ENCODE assay signal across 21 cellular contexts in genomic region chr12:17361224-17361623, GRCh38.
DNase-seq lines count a peak whose midpoint lies in the region; ATAC-seq, FAIRE-seq and TF ChIP-seq lines count a peak whose summit lies in the region.
"Had no signal": no experiment of that assay in that cellular context is flagged by ENCODE, and none has a peak within 500 bp of the region (broad histone marks: within the 10 kb centered on the region; RNA-seq: fewer than 3 reads in every experiment).

No MANE protein-coding gene starts in this region.

- H3K9me3 ChIP-seq in HepG2 (ENCODE audit: low read length) (peaks cover 24% of the 10 kb centered on the region), right lobe of liver (no peaks in the 10 kb centered on the region), OCI-LY3 (ENCODE audit: insufficient read depth, low read length) (no peaks in the 10 kb centered on the region)
- H3K9me3 ChIP-seq: BLaER1 had no signal

- WGBS in HepG2 (ENCODE audit: low lambda C conversion rate) = 17% methylated on average over 3 of the region's 3 CpGs
- 45% methylated on average over 3 of the region's 3 CpGs for WGBS in right lobe of liver (ENCODE audit: insufficient coverage, low coverage, low lambda C conversion rate, missing lambda C conversion rate)

- no peak overlapping the region for H3K27ac ChIP-seq in HepG2 (ENCODE audit: extremely low read length, insufficient read depth, low read length)
- no peak overlapping the region for H3K27ac ChIP-seq in right lobe of liver
- no peak overlapping the region for H3K27ac ChIP-seq in OCI-LY3 (ENCODE audit: low read length)
- H3K27ac ChIP-seq: 22Rv1, BLaER1, GM23248 had no signal

- no peak for DNase-seq in HepG2 (ENCODE audit: low spot score)
- DNase-seq in right lobe of liver = no peak
- peak; percentile 18 for DNase-seq in SK-MEL-5 (ENCODE audit: low read depth, low spot score)
- DNase-seq in GM03348 (ENCODE audit: low spot score) = no peak
- DNase-seq in NCI-H2107 (lab: John Stamatoyannopoulos, UW) = no peak
- no peak for DNase-seq in activated T-cell treated with anti-CD3 and anti-CD28 coated beads, Interleukin-2, amount 50 U/mL, for 1 hour
- DNase-seq: Calu3; CD8-positive, alpha-beta T cell; DMS79 treated with DMSO at 0.1 percent for 48 hours; GM23248; HCEC 1CT; HFFc6; IMR-90 had no signal

- H3K27me3 ChIP-seq in HepG2 (ENCODE audit: control insufficient read depth in 1 of 2, insufficient read depth in 2 of 2, low read length in 2 of 2) (no peaks in the 10 kb centered on the region), right lobe of liver (no peaks in the 10 kb centered on the region), OCI-LY3 (ENCODE audit: low read depth, low read length) (no peaks in the 10 kb centered on the region)
- H3K27me3 ChIP-seq: BLaER1 had no signal

- TF ChIP-seq RAD21 in HepG2 (CRISPR knock-in tag; IDR thresholded peaks at IDR 0.05) = no peak

- H3K4me1 ChIP-seq in HepG2 (ENCODE audit: insufficient read depth, low read length) (no peaks in the 10 kb centered on the region), right lobe of liver (no peaks in the 10 kb centered on the region), OCI-LY3 (ENCODE audit: low read length) (0 out of 2 replicates have a peak, but pooled peaks cover 6% of the 10 kb centered on the region)
- H3K4me1 ChIP-seq: BLaER1 had no signal

- no peaks in the 10 kb centered on the region for H4K20me1 ChIP-seq in HepG2 (ENCODE audit: insufficient read depth, low read length)
- no peaks in the 10 kb centered on the region for H4K20me1 ChIP-seq in OCI-LY3 (ENCODE audit: insufficient read depth, low read length)
- H4K20me1 ChIP-seq: BLaER1 had no signal

- H3K4me3 ChIP-seq in HepG2 (replicated peaks in 1 of 3; ENCODE audit: insufficient read depth in 1 of 3, low read depth in 2 of 3, low read length in 3 of 3) (no peak overlapping the region), right lobe of liver (no peak overlapping the region), OCI-LY3 (ENCODE audit: low read length) (no peak overlapping the region)
- H3K4me3 ChIP-seq: BLaER1, GM23248, K562 had no signal

- no TSS peak for BruUV-seq in HepG2 (replicated peaks; lab: Mats Ljungman, UMichigan)

- H3K79me2 ChIP-seq in HepG2 (ENCODE audit: insufficient read depth, low read length) = no peaks in the 10 kb centered on the region
- no peaks in the 10 kb centered on the region for H3K79me2 ChIP-seq in OCI-LY3 (ENCODE audit: low read length)

- H3K9ac ChIP-seq in HepG2 (ENCODE audit: insufficient read depth, low read depth, low read length) = no peak overlapping the region
- no peak overlapping the region for H3K9ac ChIP-seq in OCI-LY3 (ENCODE audit: low read length)
- H3K9ac ChIP-seq: BLaER1, GM23248 had no signal

- in situ Hi-C loops in HepG2 (cut with HindIII; ENCODE audit: extremely low pct_ligation_motif_present, low pct_unique_long_range_greater_than_20kb) = no loop called here
- in situ Hi-C loops in SK-MEL-5 (cut with HindIII; ENCODE audit: low pct_unique_long_range_greater_than_20kb, low sequenced_read_pairs) = no loop called here

- H3K36me3 ChIP-seq in HepG2 (replicated peaks in 1 of 2; ENCODE audit: control insufficient read depth in 1 of 2, insufficient read depth in 2 of 2, low read length in 2 of 2) = no peaks in the 10 kb centered on the region
- no peaks in the 10 kb centered on the region for H3K36me3 ChIP-seq in right lobe of liver
- H3K36me3 ChIP-seq in OCI-LY3 (replicated peaks; ENCODE audit: low read depth, low read length) = no peaks in the 10 kb centered on the region
- H3K36me3 ChIP-seq: BLaER1 had no signal

- POLR2A ChIA-PET in HepG2 (lab: Yijun Ruan, JAX) = no interaction called here

- TF ChIP-seq EP300 in HepG2 (IDR thresholded peaks at IDR 0.05; ENCODE audit: low read depth in 2 of 2, low read length in 2 of 2) = no peak
- TF ChIP-seq EP300 in HepG2 (CRISPR knock-in tag; IDR thresholded peaks at IDR 0.05; ENCODE audit: borderline replicate concordance) = no peak

- H2AFZ ChIP-seq in HepG2 (ENCODE audit: low read length) = no peak overlapping the region
- no peak overlapping the region for H2AFZ ChIP-seq in OCI-LY3 (ENCODE audit: low read depth, low read length)
- H2AFZ ChIP-seq: GM23248 had no signal

- CTCF ChIA-PET in HepG2 (lab: Yijun Ruan, JAX; ENCODE audit: low intra/inter-chr PET ratio, low total read pairs) = no interaction called here

- TF ChIP-seq POLR2A in HepG2 (IDR thresholded peaks at IDR 0.05; ENCODE audit: insufficient read depth in 1 of 2, low read depth in 2 of 2, low read length in 2 of 2) = no peak
- no peak for TF ChIP-seq POLR2A in right lobe of liver (IDR thresholded peaks at IDR 0.05)

- no peak for FAIRE-seq in HepG2 (lab: Jason Lieb, UNC)
- FAIRE-seq: GM12892, GM18507, H54, K562 had no signal

- H3K4me2 ChIP-seq in HepG2 (ENCODE audit: low read depth, low read length) (no peak overlapping the region), OCI-LY3 (ENCODE audit: low read length) (no peak overlapping the region)
- H3K4me2 ChIP-seq: BLaER1 had no signal

- ATAC-seq in HepG2 (no peak), right lobe of liver (no peak), HG02885 (IDR thresholded peaks at IDR 0.05; ENCODE audit: poor library complexity, unreplicated experiment) (no peak)
- ATAC-seq: CD8-positive, alpha-beta T cell; K562 had no signal

- intact Hi-C loops in HepG2 (cut with micrococcal nuclease; ENCODE audit: unreplicated experiment) = no loop called here
- intact Hi-C loops in right lobe of liver (cut with DNase I) = no loop called here

- no peak for TF ChIP-seq CTCF in HepG2 (CRISPR knock-in tag; IDR thresholded peaks at IDR 0.05)
- no peak for TF ChIP-seq CTCF in right lobe of liver (IDR thresholded peaks at IDR 0.05)
- 0 out of 2 replicates have a peak, but pooled peaks have one; percentile 11 for TF ChIP-seq CTCF in OCI-LY3 (IDR thresholded peaks at IDR 0.05; ENCODE audit: low read depth, low read length)

TF ChIP-seq in HepG2, 621 proteins besides CTCF, POLR2A, EP300 and RAD21:
- TF ChIP-seq ATF7 (IDR thresholded peaks at IDR 0.05) = peak; percentile 95
- no peak for TF ChIP-seq ATF7 (CRISPR knock-in tag; IDR thresholded peaks at IDR 0.05)
- no peak for TF ChIP-seq NFYB (CRISPR knock-in tag; IDR thresholded peaks at IDR 0.05)
- no peak for TF ChIP-seq ZFP37 (CRISPR knock-in tag; IDR thresholded peaks at IDR 0.05; ENCODE audit: borderline replicate concordance)
- TF ChIP-seq CREB1 (IDR thresholded peaks at IDR 0.05) = peak; percentile 90
- no peak for TF ChIP-seq CREB1 (CRISPR knock-in tag; IDR thresholded peaks at IDR 0.05)
